ENCODE assay signal across 8 cellular contexts in the genomic region with DNA sequence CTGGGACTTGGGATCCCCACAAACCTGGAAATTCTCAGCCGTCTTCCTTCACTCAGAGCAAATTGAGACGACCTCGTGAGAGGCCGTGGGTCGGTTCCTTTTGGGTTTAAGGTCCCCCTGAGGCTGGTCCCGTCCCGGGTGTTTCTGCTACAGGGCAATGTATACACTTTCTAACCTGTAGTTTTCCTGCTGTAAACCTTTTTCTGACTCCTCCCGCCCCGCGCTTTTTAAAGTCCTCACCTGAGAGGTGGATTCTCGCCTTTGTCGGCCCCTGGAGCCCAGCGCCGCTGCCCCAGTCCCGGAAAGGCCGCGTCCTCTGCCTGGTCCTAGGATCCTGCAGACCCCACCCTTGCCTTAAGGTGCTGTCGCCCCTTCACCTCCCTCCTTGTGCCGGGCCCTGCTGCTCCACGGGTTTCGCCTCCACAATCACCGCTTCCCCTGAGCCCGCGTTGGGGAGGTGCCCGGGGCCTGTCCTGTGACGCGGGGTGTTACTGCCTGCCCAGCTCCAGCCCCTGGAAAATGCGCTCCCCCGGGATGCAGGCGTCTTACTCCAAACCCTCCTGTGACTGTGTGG. TPM values are rescaled to one million over a fixed set of nuclear protein-coding genes. Genes with fewer than 3 reads are reported as not detected.
DNase-seq lines count a peak whose midpoint lies in the region; ATAC-seq lines count a peak whose summit lies in the region.

No MANE protein-coding gene starts in this region.

- peak; percentile 28 for ATAC-seq in HG03025 (IDR thresholded peaks at IDR 0.05; ENCODE audit: low FRiP score, unreplicated experiment)

- H3K27ac ChIP-seq in SJCRH30 (peak overlapping the region; percentile 61), subcutaneous abdominal adipose tissue (ENCODE audit: low read depth, low read length) (peak overlapping the region; percentile 75)

- DNase-seq in activated CD4-positive, alpha-beta T cell treated with anti-CD3 and anti-CD28 coated beads for 48 hours, result peak; percentile 42
- DNase-seq in activated CD4-positive, alpha-beta T cell treated with anti-CD3 and anti-CD28 coated beads for 1 hour, result no peak
- DNase-seq in SJCRH30 (peak; percentile 26 to 32), dedifferentiated amniotic fluid mesenchymal stem cell (ENCODE audit: extremely low spot score) (peak; percentile 16), lung microvascular endothelial cell (ENCODE audit: low read depth in 2 of 2) (peak; percentile 16 to 23), DMS114 treated with DMSO at 0.1 percent for 48 hours (lab: John Stamatoyannopoulos, UW; ENCODE audit: unreplicated experiment) (no peak)

- H3K27me3 ChIP-seq in SJCRH30 (no peaks in the 10 kb centered on the region), subcutaneous abdominal adipose tissue (ENCODE audit: control insufficient read depth in 5 of 5, insufficient read depth in 4 of 5, low read length in 5 of 5) (no peaks in the 10 kb centered on the region)

- H3K4me3 ChIP-seq in SJCRH30 (peak overlapping the region; percentile 80), subcutaneous abdominal adipose tissue (ENCODE audit: low read depth in 1 of 5, low read length in 5 of 5) (peak overlapping the region; percentile 82 to 94 (median 90))

- H3K9me3 ChIP-seq in SJCRH30 (replicated peaks), result no peaks in the 10 kb centered on the region
- H3K9me3 ChIP-seq in subcutaneous abdominal adipose tissue (ENCODE audit: control insufficient read depth in 5 of 5, low read length in 5 of 5), result no peaks in the 10 kb centered on the region

- peak overlapping the region in 4 of 5 donors; percentile 84 to 94 (median 93) for H3K9ac ChIP-seq in subcutaneous abdominal adipose tissue (ENCODE audit: low read length in 5 of 5)

- H3K36me3 ChIP-seq in SJCRH30, result peaks cover 7% of the 10 kb centered on the region; the same call in 1 of the 2 replicates
- H3K36me3 ChIP-seq in subcutaneous abdominal adipose tissue (ENCODE audit: control insufficient read depth in 5 of 5, insufficient read depth in 5 of 5, low read length in 5 of 5), result peaks cover 3 to 24% (median 9%) of the 10 kb centered on the region in 5 donors

- H3K4me1 ChIP-seq in SJCRH30 (no peaks in the 10 kb centered on the region), subcutaneous abdominal adipose tissue (ENCODE audit: control insufficient read depth in 5 of 5, insufficient read depth in 5 of 5, low read length in 5 of 5) (peaks cover 0 to 32% (median 19%) of the 10 kb centered on the region in 5 donors)

RNA-seq across cellular contexts. Expression of a gene that starts 0.4 kb away (rescaled TPM):
- 15.7 and 15.8 TPM in 2 replicates for total RNA-seq in SJCRH30 (2014; rRNA removed; shearing (Covaris generic))
- 5.7 and 9.3 TPM in 2 replicates for total RNA-seq in lung microvascular endothelial cell

RNA-seq across cellular contexts. Expression of a gene that starts 35.4 kb away (rescaled TPM):
- 7.3 and 9.2 TPM in 2 replicates for total RNA-seq in SJCRH30 (2014; rRNA removed; shearing (Covaris generic))
- 2.8 and 4.4 TPM in 2 replicates for total RNA-seq in lung microvascular endothelial cell

RNA-seq across cellular contexts. Expression of a gene that starts 37.2 kb away (rescaled TPM):
- 14.3 and 15.4 TPM in 2 replicates for total RNA-seq in SJCRH30 (2014; rRNA removed; shearing (Covaris generic))
- total RNA-seq in lung microvascular endothelial cell, result 8.1 and 13.1 TPM in 2 replicates

Comparison
In these comparisons a context has a peak if more than half of its experiments do, and no peak if none do; other contexts are left out.
1. DNase-seq: peak in activated CD4-positive, alpha-beta T cell treated with anti-CD3 and anti-CD28 coated beads for 48 hours (single experiment), SJCRH30 (2 of 2), dedifferentiated amniotic fluid mesenchymal stem cell (single experiment) and lung microvascular endothelial cell (2 of 2); none in activated CD4-positive, alpha-beta T cell treated with anti-CD3 and anti-CD28 coated beads for 1 hour (single experiment) and DMS114 treated with DMSO at 0.1 percent for 48 hours (single experiment).